In the genomic region with DNA sequence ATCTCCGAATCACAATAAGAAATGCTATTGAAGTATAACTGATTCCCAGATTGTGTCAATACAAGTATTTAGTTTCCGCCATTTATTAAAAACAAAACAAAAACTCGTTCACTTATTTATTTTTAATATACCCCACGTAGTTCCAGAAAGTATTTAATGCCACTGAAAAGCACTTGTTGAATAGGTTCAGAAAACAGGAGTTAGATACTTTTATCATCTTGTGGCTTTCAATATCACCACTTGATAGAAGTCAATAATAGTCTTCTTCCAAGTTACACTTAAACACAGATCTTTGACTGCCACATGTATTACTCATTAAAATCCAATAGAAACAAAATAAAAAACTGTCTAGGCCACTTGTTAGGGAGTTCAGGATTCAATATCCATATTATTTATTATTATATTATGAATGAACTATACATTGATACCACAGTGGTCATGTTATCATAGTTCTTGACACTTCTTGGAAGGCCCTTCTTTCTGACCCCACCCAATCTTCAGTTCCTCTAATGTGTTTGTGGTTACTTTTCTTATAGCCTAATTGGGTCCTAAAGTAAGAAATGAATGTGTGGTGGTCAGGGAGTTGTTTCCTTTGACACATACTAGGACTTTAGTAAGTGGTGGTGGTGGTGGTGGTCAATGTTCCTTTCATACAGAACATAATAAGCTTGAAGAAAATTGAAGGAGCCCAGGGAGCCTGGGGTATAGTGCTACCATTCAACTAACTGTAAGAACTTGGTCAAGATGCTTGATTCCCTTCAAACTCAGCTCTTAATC, we compare ENCODE assay signal across 11 cellular contexts.
DNase-seq lines count a peak whose midpoint lies in the region; ATAC-seq and TF ChIP-seq lines count a peak whose summit lies in the region.
"Had no signal": no experiment of that assay in that cellular context is flagged by ENCODE, and none has a peak within 500 bp of the region (broad histone marks: within the 10 kb centered on the region; RNA-seq: fewer than 3 reads in every experiment).

No MANE protein-coding gene starts in this region.

- 91 to 92% methylated on average over 4 of the region's 4 CpGs for WGBS in thyroid gland, 2 donors

- peaks cover 56% of the 10 kb centered on the region for H3K36me3 Mint-ChIP-seq in activated CD8-positive, alpha-beta memory T cell treated with anti-CD3 and anti-CD28 coated beads, Interleukin-2, amount 10 ng/mL, durations not matched to agents 7 days and 5 days

- H3K27me3 ChIP-seq in thyroid gland: no peaks in the 10 kb centered on the region

- TF ChIP-seq CTCF in thyroid gland (IDR thresholded peaks at IDR 0.05): no peak

- intact Hi-C loops in thyroid gland (cut with DNase I): no loop called here

- peaks cover 0 to 5% of the 10 kb centered on the region in 2 donors for H3K4me1 ChIP-seq in thyroid gland
- H3K4me1 ChIP-seq: parathyroid adenoma had no signal

- no peaks in the 10 kb centered on the region for H3K36me3 ChIP-seq in thyroid gland

- no peaks in the 10 kb centered on the region for H3K9me3 ChIP-seq in thyroid gland

- H3K27me3 Mint-ChIP-seq in activated CD8-positive, alpha-beta memory T cell treated with anti-CD3 and anti-CD28 coated beads, Interleukin-2, amount 10 ng/mL, durations not matched to agents 7 days and 5 days: no peaks in the 10 kb centered on the region
- H3K27me3 Mint-ChIP-seq: activated naive CD8-positive, alpha-beta T cell had no signal

- no peak overlapping the region for H3K27ac ChIP-seq in thyroid gland
- H3K27ac ChIP-seq: epithelial cell of prostate, parathyroid adenoma had no signal

- peak overlapping the region; percentile 63 for H3K27ac Mint-ChIP-seq in activated CD8-positive, alpha-beta memory T cell treated with anti-CD3 and anti-CD28 coated beads, Interleukin-2, amount 10 ng/mL, durations not matched to agents 7 days and 5 days
- H3K27ac Mint-ChIP-seq: activated naive CD8-positive, alpha-beta T cell had no signal

- peak; percentile 79 for ATAC-seq in activated CD8-positive, alpha-beta memory T cell treated with anti-CD3 and anti-CD28 coated beads, Interleukin-2, amount 10 ng/mL, durations not matched to agents 7 days and 5 days
- ATAC-seq in HG02642 (IDR thresholded peaks at IDR 0.05; ENCODE audit: poor library complexity, unreplicated experiment): peak; percentile 97
- ATAC-seq in HG03520 (IDR thresholded peaks at IDR 0.05; ENCODE audit: unreplicated experiment): peak; percentile 98
- peak; percentile 14 for ATAC-seq in stimulated activated naive CD8-positive, alpha-beta T cell treated with anti-CD3 and anti-CD28 coated beads, Interleukin-15, Interleukin-2, amounts not matched to agents 100 U/mL and 50 U/mL, for 24 hours

- peaks cover 77% of the 10 kb centered on the region for H3K4me1 Mint-ChIP-seq in activated CD8-positive, alpha-beta memory T cell treated with anti-CD3 and anti-CD28 coated beads, Interleukin-2, amount 10 ng/mL, durations not matched to agents 7 days and 5 days

- no peak overlapping the region for H3K4me3 ChIP-seq in thyroid gland (replicated peaks in 1 of 3)

- peaks cover 9% of the 10 kb centered on the region for H3K9me3 Mint-ChIP-seq in activated CD8-positive, alpha-beta memory T cell treated with anti-CD3 and anti-CD28 coated beads, Interleukin-2, amount 10 ng/mL, durations not matched to agents 7 days and 5 days (ENCODE audit: low read depth)

- DNase-seq in activated CD8-positive, alpha-beta memory T cell treated with anti-CD3 and anti-CD28 coated beads, Interleukin-2, amount 10 ng/mL, durations not matched to agents 7 days and 5 days: peak; percentile 79
- no peak for DNase-seq in activated CD8-positive, alpha-beta memory T cell treated with anti-CD3 and anti-CD28 coated beads, Interleukin-2, amount 50 U/mL, for 4 hours
- no peak for DNase-seq in stimulated activated naive CD8-positive, alpha-beta T cell treated with anti-CD3 and anti-CD28 coated beads, Interleukin-15, Interleukin-2, amounts not matched to agents 100 U/mL and 50 U/mL, for 24 hours
- DNase-seq in thyroid gland (no peak), EL (no peak), cortex of kidney (lab: John Stamatoyannopoulos, UW) (no peak)

- CTCF ChIA-PET in activated CD8-positive, alpha-beta memory T cell treated with anti-CD3 and anti-CD28 coated beads, Interleukin-2, amount 10 ng/mL, durations not matched to agents 7 days and 5 days (lab: Charles Lee): interaction anchor here (1.3 to 1.6 kb wide), 3 partner anchors 12 to 49 kb away, joined by 3 to 6 read pairs (median 4); no protein-coding TSS in a partner anchor

- H3K4me3 Mint-ChIP-seq in activated CD8-positive, alpha-beta memory T cell treated with anti-CD3 and anti-CD28 coated beads, Interleukin-2, amount 10 ng/mL, durations not matched to agents 7 days and 5 days: no peak overlapping the region
- H3K4me3 Mint-ChIP-seq: activated naive CD8-positive, alpha-beta T cell had no signal

- no peak for TF ChIP-seq POLR2A in thyroid gland (IDR thresholded peaks at IDR 0.05)

Comparison
In these comparisons a context has a peak if more than half of its experiments do, and no peak if none do; other contexts are left out.
1. ATAC-seq: peak in every context shown above with its lines; median percentile 98 in HG03520; 97 in HG02642; 79 in activated CD8-positive, alpha-beta memory T cell treated with anti-CD3 and anti-CD28 coated beads, Interleukin-2, amount 10 ng/mL, durations not matched to agents 7 days and 5 days; 14 in stimulated activated naive CD8-positive, alpha-beta T cell treated with anti-CD3 and anti-CD28 coated beads, Interleukin-15, Interleukin-2, amounts not matched to agents 100 U/mL and 50 U/mL, for 24 hours.